Comparison of ENCODE assay signal across 8 cellular contexts in the genomic region with DNA sequence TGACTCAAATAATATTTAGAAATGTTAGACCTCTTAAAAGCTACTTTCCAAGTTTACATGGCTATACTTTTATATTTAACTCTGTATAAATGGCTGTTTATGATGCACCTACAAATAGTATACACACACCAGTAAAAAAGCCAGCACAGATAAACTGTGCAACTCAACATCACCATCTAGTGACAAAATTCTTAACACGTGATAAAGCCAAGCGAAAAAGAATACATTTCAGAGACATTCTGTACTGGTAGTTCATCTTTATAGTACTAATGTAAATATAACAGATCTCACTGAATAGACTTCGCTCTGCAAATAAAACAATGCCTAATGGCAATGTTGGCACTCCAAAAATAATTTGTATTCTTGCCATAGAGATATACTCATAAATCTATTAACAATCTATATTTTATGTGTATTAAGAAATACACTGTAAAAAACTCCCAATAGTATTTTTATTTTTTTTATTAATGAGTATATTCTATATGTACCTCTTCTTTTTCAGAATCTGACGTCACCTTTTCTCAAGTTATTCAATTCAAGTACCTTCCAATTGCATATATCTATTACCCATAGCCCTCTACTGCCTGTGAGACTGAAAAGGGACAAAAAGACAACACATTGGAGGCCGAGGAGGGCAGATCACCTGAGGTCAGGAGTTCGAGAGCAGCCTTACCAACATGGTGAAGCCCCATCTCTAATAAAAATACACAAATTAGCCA.
DNase-seq lines count a peak whose midpoint lies in the region; ATAC-seq and TF ChIP-seq lines count a peak whose summit lies in the region.

No MANE protein-coding gene starts in this region.

- H3K9me3 ChIP-seq in left ventricle myocardium inferior (replicated peaks) (no peaks in the 10 kb centered on the region), right cardiac atrium (ENCODE audit: control insufficient read depth, low read length) (no peaks in the 10 kb centered on the region), Panc1 (ENCODE audit: control insufficient read depth, insufficient read depth, low read depth, low read length) (no peaks in the 10 kb centered on the region), tibial artery (no peaks in the 10 kb centered on the region)

- H3K36me3 ChIP-seq in left ventricle myocardium inferior (no peaks in the 10 kb centered on the region), Panc1 (ENCODE audit: control insufficient read depth, insufficient read depth, low read length) (no peaks in the 10 kb centered on the region), tibial artery (no peaks in the 10 kb centered on the region)

- H3K27ac ChIP-seq in left ventricle myocardium inferior (replicated peaks) = no peak overlapping the region
- no peak overlapping the region for H3K27ac ChIP-seq in right cardiac atrium (ENCODE audit: low read length)
- no peak overlapping the region for H3K27ac ChIP-seq in Panc1 (ENCODE audit: low read length)
- H3K27ac ChIP-seq in foreskin keratinocyte = no peak overlapping the region
- H3K27ac ChIP-seq in tibial artery = no peak overlapping the region
- no peak overlapping the region for H3K27ac ChIP-seq in substantia nigra (ENCODE audit: low read depth, low read length, poor library complexity, severe bottlenecking)

- peak; percentile 70 for TF ChIP-seq CTCF in left ventricle myocardium inferior (IDR thresholded peaks at IDR 0.05; ENCODE audit: borderline replicate concordance)
- peak; percentile 42; the same call in 1 of the 2 replicates for TF ChIP-seq CTCF in Panc1 (IDR thresholded peaks at IDR 0.05)
- TF ChIP-seq CTCF in foreskin keratinocyte (conservative IDR thresholded peaks at IDR 0.05) = peak; percentile 75
- peak; percentile 7 to 37 for TF ChIP-seq CTCF in tibial artery (IDR thresholded peaks at IDR 0.05)

- in situ Hi-C loops in Panc1 (cut with HindIII; ENCODE audit: low pct_unique_long_range_greater_than_20kb, low sequenced_read_pairs) = no loop called here

- POLR2A ChIA-PET in Panc1 (lab: Charles Lee) = no interaction called here

- H3K4me1 ChIP-seq in left ventricle myocardium inferior = peaks cover 17% of the 10 kb centered on the region
- no peaks in the 10 kb centered on the region for H3K4me1 ChIP-seq in right cardiac atrium (ENCODE audit: control insufficient read depth, insufficient read depth, low read length)
- no peaks in the 10 kb centered on the region for H3K4me1 ChIP-seq in Panc1 (ENCODE audit: control insufficient read depth, insufficient read depth, low read length)
- H3K4me1 ChIP-seq in foreskin keratinocyte = no peaks in the 10 kb centered on the region
- H3K4me1 ChIP-seq in tibial artery = peaks cover 0 to 12% (median 0%) of the 10 kb centered on the region in 4 donors

- H3K27me3 ChIP-seq in left ventricle myocardium inferior (ENCODE audit: low read depth) (no peaks in the 10 kb centered on the region), right cardiac atrium (ENCODE audit: control insufficient read depth, insufficient read depth) (no peaks in the 10 kb centered on the region), Panc1 (ENCODE audit: control insufficient read depth, insufficient read depth, low read length) (no peaks in the 10 kb centered on the region), foreskin keratinocyte (no peaks in the 10 kb centered on the region), tibial artery (no peaks in the 10 kb centered on the region)

- DNase-seq in left ventricle myocardium inferior (no peak), right cardiac atrium (no peak), Panc1 (ENCODE audit: low read depth, low spot score) (peak; percentile 7), foreskin keratinocyte (peak in 1 of 2 donors; percentile 47), tibial artery (no peak), T-helper 9 cell (no peak), substantia nigra (lab: John Stamatoyannopoulos, UW) (no peak)

- intact Hi-C loops in left ventricle myocardium inferior (cut with micrococcal nuclease) = no loop called here
- intact Hi-C loops in right cardiac atrium (cut with DNase I) = no loop called here
- intact Hi-C loops in Panc1 (cut with micrococcal nuclease; ENCODE audit: unreplicated experiment) = loop anchor here (10.0 kb wide), 1 partner anchor 234 kb away; no protein-coding TSS in a partner anchor
- intact Hi-C loops in tibial artery (cut with DNase I; ENCODE audit: low total_unique reads) = no loop called here

- no peak for ATAC-seq in right cardiac atrium
- ATAC-seq in HG03103 (IDR thresholded peaks at IDR 0.05; ENCODE audit: low read depth, unreplicated experiment) = peak; percentile 68
- ATAC-seq in Panc1 = no peak
- peak; percentile 50 for ATAC-seq in foreskin keratinocyte

- CTCF ChIA-PET in Panc1 (lab: Charles Lee) = no interaction called here

- no TSS peak for BruUV-seq in Panc1 (replicated peaks; lab: Mats Ljungman, UMichigan)

- H3K4me3 ChIP-seq in left ventricle myocardium inferior (no peak overlapping the region), right cardiac atrium (ENCODE audit: low read length) (no peak overlapping the region), Panc1 (ENCODE audit: low read depth in 2 of 2, low read length in 2 of 2) (no peak overlapping the region), tibial artery (no peak overlapping the region)

- WGBS in right cardiac atrium = 62% methylated on average over 6 of the region's 6 CpGs

Comparison
In these comparisons a context has a peak if more than half of its experiments do, and no peak if none do; other contexts are left out.
1. CTCF ChIP-seq: peak in every context shown above with its lines; median percentile 75 in foreskin keratinocyte; 70 in left ventricle myocardium inferior; 42 in Panc1; 22 in tibial artery.
2. ATAC-seq: peak in HG03103 (single experiment) and foreskin keratinocyte (single experiment); none in right cardiac atrium (0 of 2) and Panc1 (single experiment).